ENCODE assay signal across 2 cellular contexts in the genomic region with DNA sequence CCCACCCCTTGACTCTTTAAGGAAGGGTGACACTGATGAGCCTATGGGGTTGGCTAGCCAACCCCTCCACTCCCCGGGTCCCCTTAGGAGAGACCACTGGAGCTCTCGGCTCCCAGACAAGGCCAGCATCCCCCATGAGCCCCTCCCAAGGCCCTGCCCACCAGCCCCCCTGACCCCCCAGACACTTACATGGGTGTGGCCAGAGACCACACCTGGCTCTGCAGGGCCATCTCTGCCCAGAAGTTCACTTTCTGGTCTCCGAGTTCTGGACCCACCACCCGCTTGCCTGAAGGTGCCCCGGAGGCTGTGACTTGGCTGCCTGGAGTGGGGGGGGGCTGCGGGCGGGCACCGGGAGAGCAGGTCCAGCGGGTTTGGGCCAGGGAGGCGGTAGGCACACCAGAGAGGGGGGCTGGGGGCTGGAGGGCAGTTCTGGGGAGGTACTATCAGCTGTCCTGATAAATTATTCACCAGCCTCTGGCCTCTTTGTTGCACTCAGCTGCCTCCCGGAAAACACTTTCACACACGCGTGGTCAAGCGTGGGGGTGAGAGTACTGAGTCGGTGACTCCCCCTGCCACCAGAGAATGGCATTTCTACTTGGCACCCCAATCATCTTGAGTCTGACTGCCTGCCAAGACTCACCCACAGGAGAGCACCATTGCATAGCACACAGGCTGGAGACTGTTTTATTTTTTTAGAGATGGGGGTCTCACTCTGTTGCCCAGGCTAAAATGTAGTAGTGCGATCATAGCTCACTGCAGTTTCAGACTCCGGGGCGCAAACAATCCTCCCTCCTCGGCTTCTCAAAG.
TF ChIP-seq lines count a peak whose summit lies in the region.

A gene with protein sequence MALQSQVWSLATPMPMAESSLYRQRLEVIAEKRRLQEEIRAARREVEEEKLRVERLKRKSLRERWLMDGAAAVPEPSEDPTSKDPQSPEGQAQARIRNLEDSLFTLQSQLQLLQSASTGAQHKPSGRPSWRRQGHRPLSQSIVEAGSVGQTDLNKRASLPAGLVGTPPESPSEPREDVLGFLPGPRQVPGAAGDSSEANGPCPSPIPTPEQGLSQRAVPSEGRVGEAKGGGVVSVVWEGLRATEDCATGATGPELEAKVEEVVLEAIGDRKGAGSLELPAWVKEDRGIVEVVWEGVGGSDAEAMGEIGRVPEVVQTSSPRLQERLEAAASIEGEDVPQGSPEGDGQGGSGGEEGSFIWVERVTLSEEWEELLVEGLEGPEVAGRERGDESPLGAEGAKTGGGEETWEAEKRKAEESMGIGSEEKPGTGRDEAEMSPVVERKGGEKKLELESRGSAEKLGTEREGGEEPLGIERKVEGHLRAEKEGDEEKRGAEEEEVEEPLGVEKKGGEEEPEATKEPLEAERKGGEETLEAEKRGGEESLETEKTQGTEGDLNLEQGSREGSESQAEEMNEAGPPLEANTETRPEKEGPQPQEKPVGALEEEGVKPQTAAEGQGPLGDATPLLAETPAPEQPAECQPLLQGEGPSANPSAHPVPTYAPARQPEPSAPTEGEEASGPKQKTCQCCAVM (minus strand): TSS at position 326 of the 807 bp plus-strand sequence. CDS start 96 bp downstream, at position 230.

TF ChIP-seq in GM23338, 12 proteins besides CTCF, POLR2A, EP300 and RAD21:
- TF ChIP-seq, protein P1, sequence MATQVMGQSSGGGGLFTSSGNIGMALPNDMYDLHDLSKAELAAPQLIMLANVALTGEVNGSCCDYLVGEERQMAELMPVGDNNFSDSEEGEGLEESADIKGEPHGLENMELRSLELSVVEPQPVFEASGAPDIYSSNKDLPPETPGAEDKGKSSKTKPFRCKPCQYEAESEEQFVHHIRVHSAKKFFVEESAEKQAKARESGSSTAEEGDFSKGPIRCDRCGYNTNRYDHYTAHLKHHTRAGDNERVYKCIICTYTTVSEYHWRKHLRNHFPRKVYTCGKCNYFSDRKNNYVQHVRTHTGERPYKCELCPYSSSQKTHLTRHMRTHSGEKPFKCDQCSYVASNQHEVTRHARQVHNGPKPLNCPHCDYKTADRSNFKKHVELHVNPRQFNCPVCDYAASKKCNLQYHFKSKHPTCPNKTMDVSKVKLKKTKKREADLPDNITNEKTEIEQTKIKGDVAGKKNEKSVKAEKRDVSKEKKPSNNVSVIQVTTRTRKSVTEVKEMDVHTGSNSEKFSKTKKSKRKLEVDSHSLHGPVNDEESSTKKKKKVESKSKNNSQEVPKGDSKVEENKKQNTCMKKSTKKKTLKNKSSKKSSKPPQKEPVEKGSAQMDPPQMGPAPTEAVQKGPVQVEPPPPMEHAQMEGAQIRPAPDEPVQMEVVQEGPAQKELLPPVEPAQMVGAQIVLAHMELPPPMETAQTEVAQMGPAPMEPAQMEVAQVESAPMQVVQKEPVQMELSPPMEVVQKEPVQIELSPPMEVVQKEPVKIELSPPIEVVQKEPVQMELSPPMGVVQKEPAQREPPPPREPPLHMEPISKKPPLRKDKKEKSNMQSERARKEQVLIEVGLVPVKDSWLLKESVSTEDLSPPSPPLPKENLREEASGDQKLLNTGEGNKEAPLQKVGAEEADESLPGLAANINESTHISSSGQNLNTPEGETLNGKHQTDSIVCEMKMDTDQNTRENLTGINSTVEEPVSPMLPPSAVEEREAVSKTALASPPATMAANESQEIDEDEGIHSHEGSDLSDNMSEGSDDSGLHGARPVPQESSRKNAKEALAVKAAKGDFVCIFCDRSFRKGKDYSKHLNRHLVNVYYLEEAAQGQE (IDR thresholded peaks at IDR 0.05; ENCODE audit: unreplicated experiment), result no peak
- no peak for TF ChIP-seq STAT1 (IDR thresholded peaks at IDR 0.05; ENCODE audit: unreplicated experiment)
- no peak for TF ChIP-seq ZNF114 (CRISPR knock-in tag; IDR thresholded peaks at IDR 0.05)
- no peak for TF ChIP-seq CREB1 (CRISPR knock-in tag; IDR thresholded peaks at IDR 0.05; ENCODE audit: low read depth)
- TF ChIP-seq POLR2AphosphoS5 (IDR thresholded peaks at IDR 0.05; ENCODE audit: low read depth), result no peak
- TF ChIP-seq, protein P2, sequence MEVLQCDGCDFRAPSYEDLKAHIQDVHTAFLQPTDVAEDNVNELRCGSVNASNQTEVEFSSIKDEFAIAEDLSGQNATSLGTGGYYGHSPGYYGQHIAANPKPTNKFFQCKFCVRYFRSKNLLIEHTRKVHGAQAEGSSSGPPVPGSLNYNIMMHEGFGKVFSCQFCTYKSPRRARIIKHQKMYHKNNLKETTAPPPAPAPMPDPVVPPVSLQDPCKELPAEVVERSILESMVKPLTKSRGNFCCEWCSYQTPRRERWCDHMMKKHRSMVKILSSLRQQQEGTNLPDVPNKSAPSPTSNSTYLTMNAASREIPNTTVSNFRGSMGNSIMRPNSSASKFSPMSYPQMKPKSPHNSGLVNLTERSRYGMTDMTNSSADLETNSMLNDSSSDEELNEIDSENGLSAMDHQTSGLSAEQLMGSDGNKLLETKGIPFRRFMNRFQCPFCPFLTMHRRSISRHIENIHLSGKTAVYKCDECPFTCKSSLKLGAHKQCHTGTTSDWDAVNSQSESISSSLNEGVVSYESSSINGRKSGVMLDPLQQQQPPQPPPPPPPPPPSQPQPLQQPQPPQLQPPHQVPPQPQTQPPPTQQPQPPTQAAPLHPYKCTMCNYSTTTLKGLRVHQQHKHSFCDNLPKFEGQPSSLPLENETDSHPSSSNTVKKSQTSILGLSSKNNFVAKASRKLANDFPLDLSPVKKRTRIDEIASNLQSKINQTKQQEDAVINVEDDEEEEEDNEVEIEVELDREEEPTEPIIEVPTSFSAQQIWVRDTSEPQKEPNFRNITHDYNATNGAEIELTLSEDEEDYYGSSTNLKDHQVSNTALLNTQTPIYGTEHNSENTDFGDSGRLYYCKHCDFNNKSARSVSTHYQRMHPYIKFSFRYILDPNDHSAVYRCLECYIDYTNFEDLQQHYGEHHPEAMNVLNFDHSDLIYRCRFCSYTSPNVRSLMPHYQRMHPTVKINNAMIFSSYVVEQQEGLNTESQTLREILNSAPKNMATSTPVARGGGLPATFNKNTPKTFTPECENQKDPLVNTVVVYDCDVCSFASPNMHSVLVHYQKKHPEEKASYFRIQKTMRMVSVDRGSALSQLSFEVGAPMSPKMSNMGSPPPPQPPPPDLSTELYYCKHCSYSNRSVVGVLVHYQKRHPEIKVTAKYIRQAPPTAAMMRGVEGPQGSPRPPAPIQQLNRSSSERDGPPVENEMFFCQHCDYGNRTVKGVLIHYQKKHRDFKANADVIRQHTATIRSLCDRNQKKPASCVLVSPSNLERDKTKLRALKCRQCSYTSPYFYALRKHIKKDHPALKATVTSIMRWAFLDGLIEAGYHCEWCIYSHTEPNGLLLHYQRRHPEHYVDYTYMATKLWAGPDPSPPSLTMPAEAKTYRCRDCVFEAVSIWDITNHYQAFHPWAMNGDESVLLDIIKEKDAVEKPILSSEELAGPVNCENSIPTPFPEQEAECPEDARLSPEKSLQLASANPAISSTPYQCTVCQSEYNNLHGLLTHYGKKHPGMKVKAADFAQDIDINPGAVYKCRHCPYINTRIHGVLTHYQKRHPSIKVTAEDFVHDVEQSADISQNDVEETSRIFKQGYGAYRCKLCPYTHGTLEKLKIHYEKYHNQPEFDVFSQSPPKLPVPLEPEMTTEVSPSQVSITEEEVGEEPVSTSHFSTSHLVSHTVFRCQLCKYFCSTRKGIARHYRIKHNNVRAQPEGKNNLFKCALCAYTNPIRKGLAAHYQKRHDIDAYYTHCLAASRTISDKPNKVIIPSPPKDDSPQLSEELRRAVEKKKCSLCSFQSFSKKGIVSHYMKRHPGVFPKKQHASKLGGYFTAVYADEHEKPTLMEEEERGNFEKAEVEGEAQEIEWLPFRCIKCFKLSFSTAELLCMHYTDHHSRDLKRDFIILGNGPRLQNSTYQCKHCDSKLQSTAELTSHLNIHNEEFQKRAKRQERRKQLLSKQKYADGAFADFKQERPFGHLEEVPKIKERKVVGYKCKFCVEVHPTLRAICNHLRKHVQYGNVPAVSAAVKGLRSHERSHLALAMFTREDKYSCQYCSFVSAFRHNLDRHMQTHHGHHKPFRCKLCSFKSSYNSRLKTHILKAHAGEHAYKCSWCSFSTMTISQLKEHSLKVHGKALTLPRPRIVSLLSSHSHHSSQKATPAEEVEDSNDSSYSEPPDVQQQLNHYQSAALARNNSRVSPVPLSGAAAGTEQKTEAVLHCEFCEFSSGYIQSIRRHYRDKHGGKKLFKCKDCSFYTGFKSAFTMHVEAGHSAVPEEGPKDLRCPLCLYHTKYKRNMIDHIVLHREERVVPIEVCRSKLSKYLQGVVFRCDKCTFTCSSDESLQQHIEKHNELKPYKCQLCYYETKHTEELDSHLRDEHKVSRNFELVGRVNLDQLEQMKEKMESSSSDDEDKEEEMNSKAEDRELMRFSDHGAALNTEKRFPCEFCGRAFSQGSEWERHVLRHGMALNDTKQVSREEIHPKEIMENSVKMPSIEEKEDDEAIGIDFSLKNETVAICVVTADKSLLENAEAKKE (CRISPR knock-in tag; IDR thresholded peaks at IDR 0.05), result no peak

TF ChIP-seq in HEK293T, 16 proteins besides CTCF, POLR2A, EP300 and RAD21 (continued from another document):
- TF ChIP-seq, protein P3, sequence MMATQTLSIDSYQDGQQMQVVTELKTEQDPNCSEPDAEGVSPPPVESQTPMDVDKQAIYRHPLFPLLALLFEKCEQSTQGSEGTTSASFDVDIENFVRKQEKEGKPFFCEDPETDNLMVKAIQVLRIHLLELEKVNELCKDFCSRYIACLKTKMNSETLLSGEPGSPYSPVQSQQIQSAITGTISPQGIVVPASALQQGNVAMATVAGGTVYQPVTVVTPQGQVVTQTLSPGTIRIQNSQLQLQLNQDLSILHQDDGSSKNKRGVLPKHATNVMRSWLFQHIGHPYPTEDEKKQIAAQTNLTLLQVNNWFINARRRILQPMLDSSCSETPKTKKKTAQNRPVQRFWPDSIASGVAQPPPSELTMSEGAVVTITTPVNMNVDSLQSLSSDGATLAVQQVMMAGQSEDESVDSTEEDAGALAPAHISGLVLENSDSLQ (IDR thresholded peaks at IDR 0.05), result no peak
- no peak for TF ChIP-seq L3MBTL2 (conservative IDR thresholded peaks at IDR 0.05)
- no peak for TF ChIP-seq FOXK2 (IDR thresholded peaks at IDR 0.05)
- no peak for TF ChIP-seq FOXM1 (IDR thresholded peaks at IDR 0.05; ENCODE audit: borderline replicate concordance)
- no peak for TF ChIP-seq ZNF384 (IDR thresholded peaks at IDR 0.05)
- TF ChIP-seq SUZ12 (IDR thresholded peaks at IDR 0.05), result no peak
- TF ChIP-seq ARNT (IDR thresholded peaks at IDR 0.05), result no peak
- TF ChIP-seq LEF1 (IDR thresholded peaks at IDR 0.05; ENCODE audit: borderline replicate concordance), result no peak
- no peak for TF ChIP-seq NFRKB (IDR thresholded peaks at IDR 0.05)
